ENCODE assay signal across 12 cellular contexts in the genomic region with DNA sequence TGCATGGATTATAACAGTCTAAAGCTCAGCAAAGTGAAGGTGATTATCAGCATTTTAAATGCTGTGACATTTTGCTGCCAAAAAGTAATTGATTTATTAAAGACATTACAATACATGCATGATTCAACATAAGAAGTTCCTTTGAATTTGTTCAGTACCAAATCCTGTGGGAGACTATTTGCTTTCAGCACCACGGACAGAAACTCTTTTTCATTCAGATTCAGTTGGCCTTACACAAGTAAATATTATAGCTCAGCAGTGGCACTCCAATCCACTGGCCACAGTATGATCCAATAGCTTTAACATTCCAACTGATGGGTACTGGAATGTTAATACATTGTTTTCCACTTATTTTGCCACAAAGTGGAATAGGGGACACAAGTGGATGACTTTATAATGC.
A peak's percentile ranks its signal among the peaks of the same experiment; 100 is the strongest.
DNase-seq lines count a peak whose midpoint lies in the region; ATAC-seq and TF ChIP-seq lines count a peak whose summit lies in the region.
"Had no signal": no experiment of that assay in that cellular context is flagged by ENCODE, and none has a peak within 500 bp of the region (broad histone marks: within the 10 kb centered on the region; RNA-seq: fewer than 3 reads in every experiment).

No MANE protein-coding gene starts in this region.

- peak; percentile 67 for ATAC-seq in foreskin keratinocyte
- no peak for ATAC-seq in naive thymus-derived CD4-positive, alpha-beta T cell
- ATAC-seq: right cardiac atrium had no signal

- H3K9me3 ChIP-seq in naive thymus-derived CD4-positive, alpha-beta T cell (ENCODE audit: control insufficient read depth in 2 of 3, low read length in 3 of 3), result no peaks in the 10 kb centered on the region

- peaks cover 1 to 17% (median 6%) of the 10 kb centered on the region in 11 donors for H3K9me3 Mint-ChIP-seq in naive thymus-derived CD4-positive, alpha-beta T cell

- H3K27me3 Mint-ChIP-seq in naive thymus-derived CD4-positive, alpha-beta T cell, result peaks cover 0 to 10% (median 0%) of the 10 kb centered on the region in 5 donors
- H3K27me3 Mint-ChIP-seq: activated CD4-positive, alpha-beta memory T cell treated with anti-CD3 and anti-CD28 coated beads for 36 hours had no signal

- CTCF ChIA-PET in naive thymus-derived CD4-positive, alpha-beta T cell (lab: Charles Lee), result no interaction called here

- no peak overlapping the region for H3K27ac Mint-ChIP-seq in naive thymus-derived CD4-positive, alpha-beta T cell
- H3K27ac Mint-ChIP-seq: activated CD4-positive, alpha-beta memory T cell treated with anti-CD3 and anti-CD28 coated beads for 36 hours had no signal

- intact Hi-C loops in naive thymus-derived CD4-positive, alpha-beta T cell (cut with micrococcal nuclease), result no loop called here

- H3K27me3 ChIP-seq in foreskin keratinocyte, result no peaks in the 10 kb centered on the region
- no peaks in the 10 kb centered on the region for H3K27me3 ChIP-seq in naive thymus-derived CD4-positive, alpha-beta T cell (ENCODE audit: control insufficient read depth in 2 of 2, insufficient read depth in 2 of 2, low read length in 2 of 2)

- H3K4me3 Mint-ChIP-seq in naive thymus-derived CD4-positive, alpha-beta T cell, result no peak overlapping the region
- H3K4me3 Mint-ChIP-seq: activated CD4-positive, alpha-beta memory T cell treated with anti-CD3 and anti-CD28 coated beads for 36 hours had no signal

- TF ChIP-seq CTCF in foreskin keratinocyte (conservative IDR thresholded peaks at IDR 0.05), result no peak

- no peaks in the 10 kb centered on the region for H3K36me3 ChIP-seq in naive thymus-derived CD4-positive, alpha-beta T cell (ENCODE audit: control insufficient read depth in 2 of 3, insufficient read depth in 3 of 3, low read length in 3 of 3)

- POLR2A ChIA-PET in naive thymus-derived CD4-positive, alpha-beta T cell (lab: Charles Lee), result no interaction called here

- no peak overlapping the region for H3K27ac ChIP-seq in foreskin keratinocyte
- no peak overlapping the region for H3K27ac ChIP-seq in naive thymus-derived CD4-positive, alpha-beta T cell (ENCODE audit: low read depth, low read length)
- H3K27ac ChIP-seq: 22Rv1 had no signal

- no peaks in the 10 kb centered on the region for H3K36me3 Mint-ChIP-seq in naive thymus-derived CD4-positive, alpha-beta T cell
- H3K36me3 Mint-ChIP-seq: activated CD4-positive, alpha-beta memory T cell treated with anti-CD3 and anti-CD28 coated beads for 36 hours had no signal

- H3K4me3 ChIP-seq in naive thymus-derived CD4-positive, alpha-beta T cell (ENCODE audit: low read length), result no peak overlapping the region

- no peaks in the 10 kb centered on the region for H3K4me1 ChIP-seq in foreskin keratinocyte
- no peaks in the 10 kb centered on the region for H3K4me1 ChIP-seq in naive thymus-derived CD4-positive, alpha-beta T cell (ENCODE audit: control insufficient read depth in 2 of 2, insufficient read depth in 2 of 2, low read length in 2 of 2)

- no peaks in the 10 kb centered on the region for H3K4me1 Mint-ChIP-seq in naive thymus-derived CD4-positive, alpha-beta T cell

- DNase-seq in DMS53 (lab: John Stamatoyannopoulos, UW) (peak; percentile 36), DMS53 treated with DMSO at 0.1 percent for 48 hours (lab: John Stamatoyannopoulos, UW; ENCODE audit: unreplicated experiment) (no peak), T1000 (lab: John Stamatoyannopoulos, UW) (peak; percentile 12), foreskin keratinocyte (peak in 1 of 2 donors; percentile 27), superior temporal gyrus (ENCODE audit: extremely low spot score) (peak; percentile 31), NCI-H345 (lab: John Stamatoyannopoulos, UW) (no peak)
- no peak for DNase-seq in naive thymus-derived CD4-positive, alpha-beta T cell
- DNase-seq in activated CD4-positive, alpha-beta T cell treated with anti-CD3 and anti-CD28 coated beads for 48 hours, result no peak
- DNase-seq: activated CD4-positive, alpha-beta memory T cell treated with anti-CD3 and anti-CD28 coated beads for 36 hours; NCI-H1105; right cardiac atrium had no signal

Comparison
In these comparisons a context has a peak if more than half of its experiments do, and no peak if none do; other contexts are left out.
1. DNase-seq: peak in DMS53 (single experiment), T1000 (single experiment) and superior temporal gyrus (single experiment); none in DMS53 treated with DMSO at 0.1 percent for 48 hours (single experiment), NCI-H345 (single experiment), naive thymus-derived CD4-positive, alpha-beta T cell (0 of 9) and activated CD4-positive, alpha-beta T cell treated with anti-CD3 and anti-CD28 coated beads for 48 hours (single experiment).